Comparison of ENCODE assay signal across 8 cellular contexts in the genomic region with DNA sequence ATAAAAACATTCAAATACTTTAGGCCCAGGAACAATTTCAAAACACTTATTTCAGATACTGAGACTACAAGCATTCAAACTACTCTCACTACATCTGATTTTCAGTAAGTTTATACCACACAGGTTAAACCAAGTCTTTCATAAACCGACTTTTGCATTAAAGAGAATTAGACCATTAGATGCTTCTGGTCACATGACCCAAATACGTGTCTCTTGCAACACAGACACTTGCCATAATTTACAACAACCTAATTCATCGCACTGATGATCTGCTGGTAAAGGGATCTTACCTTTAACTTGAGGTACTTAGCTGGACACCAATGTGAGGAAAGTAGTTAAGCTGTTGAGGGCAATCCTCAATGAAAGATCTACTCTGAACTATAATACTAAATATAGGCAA. TPM values are rescaled to one million over a fixed set of nuclear protein-coding genes. Genes with fewer than 3 reads are reported as not detected.
A peak's percentile ranks its signal among the peaks of the same experiment; 100 is the strongest.
DNase-seq lines count a peak whose midpoint lies in the region; ATAC-seq and TF ChIP-seq lines count a peak whose summit lies in the region.

No MANE protein-coding gene starts in this region.

- H3K9me3 ChIP-seq in heart left ventricle (no peaks in the 10 kb centered on the region), right lobe of liver (no peaks in the 10 kb centered on the region), uterus (no peaks in the 10 kb centered on the region)

- H3K4me3 ChIP-seq in heart left ventricle (peak overlapping the region in 11 of 12 donors; percentile 6 to 100 (median 95)), right lobe of liver (peak overlapping the region; percentile 92 to 97 (median 95)), uterus (peak overlapping the region in 1 of 2 donors; percentile 15)

- 0 to 9% (median 3%) methylated on average over 3 of the region's 3 CpGs for WGBS in heart left ventricle, 4 donors
- WGBS in right lobe of liver (ENCODE audit: insufficient coverage, low coverage, low lambda C conversion rate, missing lambda C conversion rate) = 0% methylated on average over 3 of the region's 3 CpGs

- H3K4me1 ChIP-seq in heart left ventricle (peaks cover 17 to 83% (median 67%) of the 10 kb centered on the region in 12 donors), right lobe of liver (peaks cover 0 to 59% (median 23%) of the 10 kb centered on the region in 4 donors), uterus (peaks cover 20 to 24% of the 10 kb centered on the region in 2 donors)

- TF ChIP-seq CTCF in heart left ventricle (IDR thresholded peaks at IDR 0.05) = no peak
- TF ChIP-seq CTCF in right lobe of liver (IDR thresholded peaks at IDR 0.05) = no peak
- TF ChIP-seq CTCF in uterus (IDR thresholded peaks at IDR 0.05) = no peak

- no peak for ATAC-seq in heart left ventricle
- ATAC-seq in left cardiac atrium = no peak
- ATAC-seq in right lobe of liver = no peak
- no peak for ATAC-seq in GM21737 (IDR thresholded peaks at IDR 0.05; ENCODE audit: unreplicated experiment)
- no peak for ATAC-seq in HG02763 (IDR thresholded peaks at IDR 0.05; ENCODE audit: unreplicated experiment)

- H3K27ac ChIP-seq in heart left ventricle = peak overlapping the region in 2 of 12 donors; percentile 0 to 100
- peak overlapping the region in 1 of 3 donors; percentile 97 for H3K27ac ChIP-seq in right lobe of liver
- peak overlapping the region; percentile 85 to 100 for H3K27ac ChIP-seq in uterus

- DNase-seq in heart left ventricle (no peak), left cardiac atrium (no peak), amniotic epithelial cell (ENCODE audit: low read depth) (peak; percentile 49), right lobe of liver (no peak), uterus (no peak), NCI-H2227 treated with DMSO at 0.1 percent for 48 hours (lab: John Stamatoyannopoulos, UW) (no peak)

- H3K36me3 ChIP-seq in heart left ventricle (peaks cover 0 to 73% (median 72%) of the 10 kb centered on the region in 9 donors), right lobe of liver (peaks cover 34 to 69% (median 50%) of the 10 kb centered on the region in 4 donors), uterus (no peaks in the 10 kb centered on the region)

- TF ChIP-seq POLR2A in heart left ventricle (IDR thresholded peaks at IDR 0.05) (no peak), right lobe of liver (IDR thresholded peaks at IDR 0.05) (no peak), uterus (IDR thresholded peaks at IDR 0.05) (no peak)

- H3K27me3 ChIP-seq in heart left ventricle = no peaks in the 10 kb centered on the region
- no peaks in the 10 kb centered on the region for H3K27me3 ChIP-seq in right lobe of liver
- no peaks in the 10 kb centered on the region for H3K27me3 ChIP-seq in uterus

- intact Hi-C loops in heart left ventricle (cut with DNase I) = loop anchor here in 4 of 10 donors (5.0 to 10.0 kb wide), 3 partner anchors 63 to 205 kb away; a partner anchor contains a TSS
- intact Hi-C loops in left cardiac atrium (cut with DNase I) = no loop called here
- intact Hi-C loops in right lobe of liver (cut with DNase I) = no loop called here
- intact Hi-C loops in uterus (cut with DNase I; ENCODE audit: low total_unique reads) = no loop called here

RNA-seq across cellular contexts. Expression of a gene that starts 3.2 kb away (rescaled TPM):
- total RNA-seq in heart left ventricle = 100 to 1,000 TPM; 106 to 252 (median 178) TPM
- polyA plus RNA-seq in heart left ventricle = 100 to 1,000 TPM; 126 to 195 TPM
- total RNA-seq in left cardiac atrium = 100 to 1,000 TPM; 235 to 273 TPM
- total RNA-seq in right lobe of liver = 100 to 1,000 TPM; 140 to 305 (median 219) TPM
- 1,000 to 10,000 TPM in 1 of 4 donors, 100 to 1,000 TPM in 3; 237 to 1,003 (median 495) TPM for total RNA-seq in uterus
